8 cellular contexts compared by ENCODE assay signal in genomic region chr19:2540646-2541454, GRCh38.
DNase-seq lines count a peak whose midpoint lies in the region; ATAC-seq and TF ChIP-seq lines count a peak whose summit lies in the region.

No MANE protein-coding gene starts in this region.

- peak overlapping the region; percentile 48 to 97 (median 86) for H3K27ac ChIP-seq in heart right ventricle
- H3K27ac ChIP-seq in rectal smooth muscle tissue (ENCODE audit: low read depth, low read length), result peak overlapping the region; percentile 95

- H3K9ac ChIP-seq in ES-I3 (ENCODE audit: low read depth, low read length) (peak overlapping the region; percentile 2; the same call in 1 of the 2 replicates), rectal smooth muscle tissue (ENCODE audit: low read length) (no peak overlapping the region)

- no peaks in the 10 kb centered on the region for H3K9me3 ChIP-seq in ES-I3 (ENCODE audit: control insufficient read depth, insufficient read depth, low read length)
- H3K9me3 ChIP-seq in heart right ventricle, result no peaks in the 10 kb centered on the region

- H3K4me3 ChIP-seq in WI38 (ENCODE audit: low read depth, low read length) (peak overlapping the region; percentile 42), heart right ventricle (peak overlapping the region in 5 of 10 donors; percentile 4 to 16 (median 12)), rectal smooth muscle tissue (ENCODE audit: low read length) (peak overlapping the region; percentile 51)

- peak; percentile 87 to 89 for DNase-seq in heart right ventricle
- DNase-seq in activated CD4-positive, alpha-beta T cell treated with anti-CD3 and anti-CD28 coated beads for 48 hours, result no peak
- no peak for DNase-seq in GM13977 (ENCODE audit: low spot score)
- DNase-seq in activated CD4-positive, CD25-positive, alpha-beta regulatory T cell treated with anti-CD3 and anti-CD28 coated beads, Interleukin-2, amount 50 U/mL, for 72 hours, result no peak

- TF ChIP-seq CTCF in WI38 (IDR thresholded peaks at IDR 0.05; ENCODE audit: low read depth, low read length) (peak; percentile 21; the same call in 1 of the 2 replicates), heart right ventricle (IDR thresholded peaks at IDR 0.05) (peak in 6 of 9 donors; percentile 10 to 52 (median 40)), GM13977 (IDR thresholded peaks at IDR 0.05; ENCODE audit: extremely low read depth, insufficient read depth, missing control alignments) (no peak)

- intact Hi-C loops in heart right ventricle (cut with DNase I), result loop anchor here in 9 of 10 donors (2.0 to 5.0 kb wide), 7 partner anchors 36 to 64 kb away; partner anchors contain the start of gene GADD45B (in 3 of the 9)

- H3K36me3 ChIP-seq in ES-I3 (ENCODE audit: insufficient read depth, low read length) (no peaks in the 10 kb centered on the region), heart right ventricle (no peaks in the 10 kb centered on the region), rectal smooth muscle tissue (ENCODE audit: control insufficient read depth, insufficient read depth, low read length) (no peaks in the 10 kb centered on the region)

- 17 to 18% methylated on average over 35 of the region's 35 CpGs for WGBS in heart right ventricle, 2 donors

- ATAC-seq in heart right ventricle (peak; percentile 71 to 87 (median 79)), GM19328 (IDR thresholded peaks at IDR 0.05; ENCODE audit: unreplicated experiment) (no peak)

- H3K27me3 ChIP-seq in heart right ventricle, result no peaks in the 10 kb centered on the region
- no peaks in the 10 kb centered on the region for H3K27me3 ChIP-seq in rectal smooth muscle tissue (ENCODE audit: control insufficient read depth, insufficient read depth, low read length)

- in situ Hi-C loops in GM13977 (cut with MboI; ENCODE audit: low pct_unique_long_range_greater_than_20kb, low sequenced_read_pairs, unreplicated experiment), result no loop called here

- H3K4me1 ChIP-seq in ES-I3 (ENCODE audit: insufficient read depth, low read length) (peaks cover 10% of the 10 kb centered on the region), heart right ventricle (peaks cover 29 to 65% (median 57%) of the 10 kb centered on the region in 9 donors), rectal smooth muscle tissue (ENCODE audit: control insufficient read depth, insufficient read depth, low read length) (peaks cover 30% of the 10 kb centered on the region)

Comparison
In these comparisons a context has a peak if more than half of its experiments do, and no peak if none do; other contexts are left out.
1. DNase-seq: peak in heart right ventricle (2 of 2); none in activated CD4-positive, alpha-beta T cell treated with anti-CD3 and anti-CD28 coated beads for 48 hours (single experiment), GM13977 (single experiment) and activated CD4-positive, CD25-positive, alpha-beta regulatory T cell treated with anti-CD3 and anti-CD28 coated beads, Interleukin-2, amount 50 U/mL, for 72 hours (single experiment).